Comparison of ENCODE assay signal across 8 cellular contexts in the genomic region with DNA sequence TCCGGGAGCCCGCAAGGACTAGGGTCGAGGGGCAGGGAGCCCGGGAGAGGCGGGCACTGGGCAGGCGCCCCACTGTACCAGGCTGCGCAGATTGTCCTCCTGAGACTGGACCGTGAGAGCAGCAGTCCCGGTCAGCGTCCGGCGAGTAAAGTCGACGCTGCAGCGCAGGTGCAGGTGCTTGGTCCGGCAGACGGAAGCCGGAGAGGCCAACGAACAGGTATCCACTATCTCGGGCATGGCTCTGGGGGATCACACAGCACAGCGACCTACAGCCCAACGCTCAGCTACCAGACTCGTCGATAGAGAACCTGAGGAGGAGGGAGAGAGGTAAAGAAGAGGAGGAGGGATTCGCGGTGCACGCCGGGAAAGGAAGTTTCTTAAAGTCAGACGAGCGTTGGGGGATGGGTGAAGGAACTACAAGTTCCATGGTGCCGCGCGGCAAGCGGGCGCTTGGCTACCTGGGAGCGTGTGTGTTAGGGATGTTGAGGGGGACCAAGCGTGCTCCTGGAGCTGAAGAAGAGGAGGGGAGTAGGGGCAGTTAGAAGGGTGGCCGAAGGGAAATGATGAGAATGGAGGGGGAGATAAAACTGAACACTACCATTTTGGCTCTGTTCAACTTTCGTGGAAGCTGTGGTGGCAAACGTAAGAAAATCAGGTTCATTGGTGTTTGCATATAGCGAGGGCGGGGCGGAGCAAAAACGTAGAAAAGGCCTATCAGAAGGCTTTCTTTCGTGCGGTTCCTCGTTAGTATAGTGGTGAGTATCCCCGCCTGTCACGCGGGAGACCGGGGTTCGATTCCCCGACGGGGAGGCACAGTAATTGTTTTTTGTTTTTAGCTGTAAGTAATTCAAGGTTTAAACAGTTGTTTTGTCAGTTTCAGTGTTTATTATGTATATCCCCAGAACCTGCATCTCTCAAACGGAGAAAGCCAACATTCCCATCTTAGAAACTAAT. TPM values are rescaled to one million over a fixed set of nuclear protein-coding genes. Genes with fewer than 3 reads are reported as not detected.
DNase-seq lines count a peak whose midpoint lies in the region; ATAC-seq, FAIRE-seq and TF ChIP-seq lines count a peak whose summit lies in the region.

A gene (minus strand): TSS at position 305 of the 954 bp plus-strand sequence. CDS start 68 bp downstream, at position 237.

- peak; percentile 92 for FAIRE-seq in H54 (lab: Jason Lieb, UNC)

- no peaks in the 10 kb centered on the region for H3K9me3 Mint-ChIP-seq in activated T-helper 17 cell treated with anti-CD3 and anti-CD28 coated beads, Interleukin-2, amount 50 U/mL, for 72 hours
- H3K9me3 Mint-ChIP-seq in natural killer cell: no peaks in the 10 kb centered on the region

- H3K4me3 Mint-ChIP-seq in activated T-helper 17 cell treated with anti-CD3 and anti-CD28 coated beads, Interleukin-2, amount 50 U/mL, for 72 hours: no peak within 1 kb of the TSS
- H3K4me3 Mint-ChIP-seq in natural killer cell: no peak within 1 kb of the TSS

- no peak for TF ChIP-seq CTCF in RWPE1 (conservative IDR thresholded peaks at IDR 0.05; ENCODE audit: low read depth)
- no peak for TF ChIP-seq CTCF in fibroblast of pulmonary artery (IDR thresholded peaks at IDR 0.05; ENCODE audit: low read length, missing control alignments)
- TF ChIP-seq CTCF in natural killer cell (IDR thresholded peaks at IDR 0.05): no peak

- DNase-seq in ELF-1 (ENCODE audit: low read depth, low spot score) (peak; percentile 99), H54 (ENCODE audit: insufficient read length, low spot score) (peak; percentile 79), LoVo (ENCODE audit: low spot score) (peak; percentile 100), RWPE1 (ENCODE audit: low spot score) (peak; percentile 95), fibroblast of pulmonary artery (ENCODE audit: low read depth) (peak; percentile 99), natural killer cell (peak; percentile 93)
- peak; percentile 95 for DNase-seq in stimulated activated naive CD4-positive, alpha-beta T cell treated with Interleukin-2 at 50 U/mL for 16 hours (lab: John Stamatoyannopoulos, UW)

- TF ChIP-seq POLR2A in H54 (IDR thresholded peaks at IDR 0.05; ENCODE audit: low read depth, low read length): peak; percentile 95

- peaks cover 5% of the 10 kb centered on the region for H3K4me1 Mint-ChIP-seq in activated T-helper 17 cell treated with anti-CD3 and anti-CD28 coated beads, Interleukin-2, amount 50 U/mL, for 72 hours
- H3K4me1 Mint-ChIP-seq in natural killer cell: peaks cover 0 to 14% of the 10 kb centered on the region in 2 donors

- H3K4me3 ChIP-seq in fibroblast of pulmonary artery (replicated peaks; ENCODE audit: low read depth, low read length): peak within 1 kb of the TSS; percentile 84

- intact Hi-C loops in natural killer cell (cut with micrococcal nuclease): loop anchor here (1.0 to 5.0 kb wide), 3 partner anchors 160 to 872 kb away; a partner anchor contains a TSS

- peak; percentile 95 for ATAC-seq in activated T-helper 17 cell treated with anti-CD3 and anti-CD28 coated beads, Interleukin-2, amount 50 U/mL, for 72 hours (replicated peaks)
- peak; percentile 94 to 99 (median 95) for ATAC-seq in natural killer cell

- H3K27ac ChIP-seq in RWPE1: peak within 1 kb of the TSS; percentile 91

- no peak within 1 kb of the TSS for H3K27ac Mint-ChIP-seq in activated T-helper 17 cell treated with anti-CD3 and anti-CD28 coated beads, Interleukin-2, amount 50 U/mL, for 72 hours
- H3K27ac Mint-ChIP-seq in natural killer cell: no peak within 1 kb of the TSS

- no peaks in the 10 kb centered on the region for H3K27me3 Mint-ChIP-seq in activated T-helper 17 cell treated with anti-CD3 and anti-CD28 coated beads, Interleukin-2, amount 50 U/mL, for 72 hours
- H3K27me3 Mint-ChIP-seq in natural killer cell (ENCODE audit: low read depth in 2 of 2): no peaks in the 10 kb centered on the region

- POLR2A ChIA-PET in RWPE1 (lab: Yijun Ruan, JAX; ENCODE audit: low non-redundant PET): no interaction called here

- peaks cover 6% of the 10 kb centered on the region for H3K36me3 Mint-ChIP-seq in activated T-helper 17 cell treated with anti-CD3 and anti-CD28 coated beads, Interleukin-2, amount 50 U/mL, for 72 hours (ENCODE audit: low read depth)
- H3K36me3 Mint-ChIP-seq in natural killer cell: no peaks in the 10 kb centered on the region

- CTCF ChIA-PET in RWPE1 (lab: Yijun Ruan, JAX): interaction anchor here (2.1 kb wide), 1 partner anchor 180 kb away, joined by 8 read pairs; no protein-coding TSS in a partner anchor

RNA-seq across cellular contexts. Expression of the gene that starts here (rescaled TPM):
- total RNA-seq in activated T-helper 17 cell treated with anti-CD3 and anti-CD28 coated beads, Interleukin-2, amount 50 U/mL, for 72 hours: 100 to 1,000 TPM in 1 of 2 donors, 10 to 100 TPM in 1; 95.4 to 127 TPM
- 10 to 100 TPM; 43.1 to 51.9 (median 48.3) TPM for total RNA-seq in natural killer cell

Comparison
In these comparisons a context has a peak if more than half of its experiments do, and no peak if none do; other contexts are left out.
1. Peak in every context shown above with its lines: DNase-seq, ATAC-seq, H3K4me3 ChIP-seq and H3K27ac ChIP-seq.